19 cellular contexts compared by ENCODE assay signal in genomic region chr17:49402706-49403105, GRCh38. TPM values are rescaled to one million over a fixed set of nuclear protein-coding genes. Genes with fewer than 3 reads are reported as not detected.
DNase-seq lines count a peak whose midpoint lies in the region; ATAC-seq and TF ChIP-seq lines count a peak whose summit lies in the region.
"Had no signal": no experiment of that assay in that cellular context is flagged by ENCODE, and none has a peak within 500 bp of the region (broad histone marks: within the 10 kb centered on the region; RNA-seq: fewer than 3 reads in every experiment).

No MANE protein-coding gene starts in this region.

- no peak overlapping the region for H2BK120ac ChIP-seq in H9 (ENCODE audit: low read depth, low read length, poor library complexity, severe bottlenecking)

- no peaks in the 10 kb centered on the region for H3K79me2 ChIP-seq in H9 (ENCODE audit: insufficient read depth, low read length)

- no peak overlapping the region for H4K5ac ChIP-seq in H9 (ENCODE audit: insufficient read length, low read depth, low read length)

- H3K9me3 ChIP-seq in H9 (ENCODE audit: control insufficient read depth, low read depth, low read length): no peaks in the 10 kb centered on the region
- H3K9me3 ChIP-seq: heart left ventricle, MG63, right atrium auricular region had no signal

- no peak overlapping the region for H4K91ac ChIP-seq in H9 (ENCODE audit: insufficient read length, low read depth, low read length)

- peak; percentile 6 for ATAC-seq in esophagus mucosa
- ATAC-seq: heart left ventricle had no signal

- H2AK5ac ChIP-seq in H9 (ENCODE audit: insufficient read length, low read length): no peak overlapping the region

- no peak overlapping the region for H2AFZ ChIP-seq in H9 (ENCODE audit: low read length)

- H3K27me3 ChIP-seq in H9 (ENCODE audit: insufficient read depth, low read length): no peaks in the 10 kb centered on the region
- H3K27me3 ChIP-seq: brain microvascular endothelial cell, heart left ventricle, MG63, right atrium auricular region had no signal

- no peak overlapping the region for H3K56ac ChIP-seq in H9 (ENCODE audit: insufficient read length, low read depth, low read length)

- H3K23me2 ChIP-seq in H9 (ENCODE audit: insufficient read length, low read depth, low read length, poor library complexity, severe bottlenecking): no peaks in the 10 kb centered on the region

- no peaks in the 10 kb centered on the region for H4K20me1 ChIP-seq in H9 (ENCODE audit: control insufficient read depth, insufficient read depth, insufficient read length)

- peak overlapping the region; percentile 2 to 95 (median 22); a peak in 4 of 7 replicates for H3K27ac Mint-ChIP-seq in H9
- H3K27ac Mint-ChIP-seq: activated naive CD4-positive, alpha-beta T cell treated with anti-CD3 and anti-CD28 coated beads, Interleukin-2, amount 50 U/mL, for 24 hours; memory B cell had no signal

- H3K18ac ChIP-seq in H9 (ENCODE audit: insufficient read length, low read depth, low read length): no peak overlapping the region

- no CpG with 5 or more reads among the region's 6 CpGs for WGBS in H9 (ENCODE audit: extremely low coverage, insufficient read length, low lambda C conversion rate)

- H3K14ac ChIP-seq in H9 (ENCODE audit: insufficient read depth, low read length): no peak overlapping the region

- H3K27ac ChIP-seq in H9 (ENCODE audit: insufficient read length, low read depth, low read length): no peak overlapping the region
- 0 out of 2 replicates have a peak overlapping the region, but pooled peaks have one; percentile 1 for H3K27ac ChIP-seq in RWPE1
- H3K27ac ChIP-seq in substantia nigra (ENCODE audit: low read depth, low read length, poor library complexity, severe bottlenecking): peak overlapping the region; percentile 90
- H3K27ac ChIP-seq: brain microvascular endothelial cell, heart left ventricle, right atrium auricular region had no signal

- H4K8ac ChIP-seq in H9 (replicated peaks; ENCODE audit: insufficient read length, low read depth, low read length): no peak overlapping the region

- no peak overlapping the region for H3T11ph ChIP-seq in H9 (ENCODE audit: low read length)

- no peak overlapping the region for H3K4me3 Mint-ChIP-seq in H9
- H3K4me3 Mint-ChIP-seq: activated naive CD4-positive, alpha-beta T cell treated with anti-CD3 and anti-CD28 coated beads, Interleukin-2, amount 50 U/mL, for 24 hours; memory B cell had no signal

- H3K9me3 Mint-ChIP-seq in H9: no peaks in the 10 kb centered on the region
- H3K9me3 Mint-ChIP-seq: activated naive CD4-positive, alpha-beta T cell treated with anti-CD3 and anti-CD28 coated beads, Interleukin-2, amount 50 U/mL, for 24 hours; memory B cell had no signal

- H3K23ac ChIP-seq in H9 (ENCODE audit: insufficient read length, low read depth, low read length): no peak overlapping the region

- no peak overlapping the region for H2BK15ac ChIP-seq in H9 (ENCODE audit: low read depth, low read length)

- H3K4me2 ChIP-seq in H9 (ENCODE audit: insufficient read depth, insufficient read length, low read length): no peak overlapping the region

- H3K4me1 ChIP-seq in H9 (ENCODE audit: insufficient read depth, low read length): no peaks in the 10 kb centered on the region
- H3K4me1 ChIP-seq: heart left ventricle, right atrium auricular region had no signal

- H2BK12ac ChIP-seq in H9 (ENCODE audit: insufficient read length, low read depth, low read length): no peak overlapping the region

- POLR2A ChIA-PET in RWPE1 (lab: Yijun Ruan, JAX; ENCODE audit: low non-redundant PET): no interaction called here

- H2BK20ac ChIP-seq in H9 (ENCODE audit: low read depth, low read length, poor library complexity, severe bottlenecking): no peak overlapping the region

- DNase-seq in H9 (no peak), RWPE1 (ENCODE audit: low spot score) (no peak), substantia nigra (lab: John Stamatoyannopoulos, UW) (no peak), SW480 (ENCODE audit: low spot score) (no peak), AML-193 (lab: John Stamatoyannopoulos, UW) (no peak), NCI-H128 (lab: John Stamatoyannopoulos, UW; ENCODE audit: unreplicated experiment) (no peak)
- DNase-seq: activated CD4-positive, alpha-beta T cell treated with anti-CD3 and anti-CD28 coated beads for 48 hours; brain microvascular endothelial cell; Calu3; GF-D8; heart left ventricle; MG63; NCI-H1694; NCI-H446; T-helper 9 cell had no signal

- H3K4me1 Mint-ChIP-seq in H9: peaks cover 4 to 15% of the 10 kb centered on the region in 2 experiments; a peak in 3 of 4 replicates

- peaks cover 40 to 53% (median 42%) of the 10 kb centered on the region in 3 experiments for H3K36me3 Mint-ChIP-seq in H9 (ENCODE audit: insufficient read depth in 1 of 3, low read depth in 3 of 3)

- H3K4ac ChIP-seq in H9 (ENCODE audit: low read depth, low read length): no peak overlapping the region

- H2BK5ac ChIP-seq in H9 (ENCODE audit: insufficient read length, low read length): no peak overlapping the region

- CTCF ChIA-PET in RWPE1 (lab: Yijun Ruan, JAX): no interaction called here

- H3K79me1 ChIP-seq in H9 (ENCODE audit: insufficient read depth, low read depth, low read length, poor library complexity, severe bottlenecking): no peaks in the 10 kb centered on the region

- TF ChIP-seq CTCF in H9 (conservative IDR thresholded peaks at IDR 0.05) (no peak), RWPE1 (conservative IDR thresholded peaks at IDR 0.05; ENCODE audit: low read depth) (no peak)

- H3K27me3 Mint-ChIP-seq in H9 (ENCODE audit: low read depth): no peaks in the 10 kb centered on the region
- H3K27me3 Mint-ChIP-seq: activated naive CD4-positive, alpha-beta T cell treated with anti-CD3 and anti-CD28 coated beads, Interleukin-2, amount 50 U/mL, for 24 hours; memory B cell had no signal

- no peak overlapping the region for H3K9ac ChIP-seq in H9 (ENCODE audit: extremely low read depth, insufficient read length, low read length)

RNA-seq across cellular contexts. Expression of gene PHB1, which starts 12.0 kb away (rescaled TPM):
- total RNA-seq in H9 (2021): 325 and 351 TPM in 2 replicates
- 141 TPM for total RNA-seq in esophagus mucosa

RNA-seq across cellular contexts. Expression of gene ZNF652, which starts 40.7 kb away (rescaled TPM):
- total RNA-seq in H9 (2021): 33.6 and 34.1 TPM in 2 replicates
- total RNA-seq in esophagus mucosa: 10.9 TPM
